In the genomic region with DNA sequence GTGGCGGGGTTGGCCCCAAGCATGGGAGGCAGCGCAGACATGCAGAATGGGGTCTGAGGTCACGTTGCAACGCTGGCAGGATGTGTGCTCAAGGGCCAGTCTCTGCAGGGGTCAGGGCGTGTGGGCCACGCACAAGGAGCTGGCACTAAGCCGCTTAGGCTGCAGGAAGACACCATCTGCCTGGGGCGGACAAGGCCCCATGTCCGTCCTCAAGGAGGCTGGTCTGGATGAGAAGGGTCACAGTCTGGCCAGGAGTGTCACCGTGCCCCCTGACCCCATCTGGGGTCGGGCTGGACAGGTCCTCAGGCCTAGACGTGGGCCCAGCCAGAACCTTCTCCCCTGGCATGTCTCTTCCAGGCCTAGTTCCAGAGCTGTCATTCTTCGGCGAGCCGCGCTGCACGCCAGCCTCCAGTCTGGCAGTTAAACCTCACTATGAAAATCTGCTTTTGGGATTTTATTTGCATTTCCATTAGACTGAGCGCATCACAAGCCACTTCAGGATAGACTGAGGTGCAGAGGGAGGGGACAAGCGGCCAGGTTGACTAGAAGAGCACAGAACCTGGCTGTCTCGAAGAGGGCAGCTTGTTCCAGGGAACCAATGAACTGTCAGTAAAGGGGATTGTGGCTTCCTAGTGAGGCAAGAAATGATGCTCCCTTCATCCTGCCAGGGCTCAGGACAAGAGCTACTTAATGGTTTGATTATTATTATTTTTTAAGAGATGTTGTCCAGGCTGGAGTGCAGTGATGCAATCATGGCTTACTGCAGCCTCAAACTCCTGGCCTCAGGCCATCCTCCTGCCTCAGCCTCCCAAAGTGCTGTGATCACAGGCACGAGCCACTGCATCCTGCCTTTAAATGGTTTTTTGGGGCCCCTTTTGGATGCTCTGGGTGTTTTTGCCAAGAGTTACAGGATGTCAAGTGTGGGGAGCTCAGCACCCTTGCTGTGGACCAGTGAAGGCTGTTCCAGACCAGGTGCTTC, we compare ENCODE assay signal across 1 cellular context.
TF ChIP-seq lines count a peak whose summit lies in the region.

No MANE protein-coding gene starts in this region.

TF ChIP-seq in endothelial cell of umbilical vein, 7 proteins besides CTCF, POLR2A, EP300 and RAD21:
- TF ChIP-seq MYC (IDR thresholded peaks at IDR 0.05; ENCODE audit: low read depth, low read length) (no peak), JUN (IDR thresholded peaks at IDR 0.05; ENCODE audit: borderline replicate concordance, insufficient read depth, insufficient read length, low read depth) (no peak), GATA2 (IDR thresholded peaks at IDR 0.05; ENCODE audit: insufficient read depth, insufficient read length, low read depth, low read length) (no peak), EZH2 (IDR thresholded peaks at IDR 0.05; ENCODE audit: borderline replicate concordance, low read depth, low read length, severe bottlenecking) (no peak), MAX (IDR thresholded peaks at IDR 0.05; ENCODE audit: insufficient read depth, insufficient read length) (no peak), FOS (IDR thresholded peaks at IDR 0.05; ENCODE audit: borderline replicate concordance, insufficient read depth, low read length) (no peak), POLR2AphosphoS5 (IDR thresholded peaks at IDR 0.05; ENCODE audit: insufficient read depth, low read depth, low read length) (no peak)
